8 cellular contexts compared by ENCODE assay signal in genomic region chr19:16627928-16628182, GRCh38. TPM values are rescaled to one million over a fixed set of nuclear protein-coding genes. Genes with fewer than 3 reads are reported as not detected.
DNase-seq lines count a peak whose midpoint lies in the region; ATAC-seq, FAIRE-seq and TF ChIP-seq lines count a peak whose summit lies in the region.

No MANE protein-coding gene starts in this region.

- H3K4me3 ChIP-seq in right atrium auricular region = peak overlapping the region; percentile 75 to 91
- H3K4me3 ChIP-seq in bronchial epithelial cell (ENCODE audit: low read depth, low read length) = peak overlapping the region; percentile 76
- peak overlapping the region; percentile 73 for H3K4me3 ChIP-seq in mucosa of stomach (ENCODE audit: low read length)
- peak overlapping the region; percentile 88 to 96 for H3K4me3 ChIP-seq in aorta (ENCODE audit: low read length in 2 of 2)

- 0 to 1% methylated on average over 24 to 38 of the region's 38 CpGs for whole genome bisulfite sequencing in aorta, 2 donors

- CTCF ChIA-PET in HEK293T (lab: Yijun Ruan, JAX) = no interaction called here

- H3K27me3 ChIP-seq in right atrium auricular region (no peaks in the 10 kb centered on the region), bronchial epithelial cell (ENCODE audit: control insufficient read depth, insufficient read depth, low read length) (no peaks in the 10 kb centered on the region), mucosa of stomach (ENCODE audit: control insufficient read depth, insufficient read depth, low read length) (no peaks in the 10 kb centered on the region), aorta (ENCODE audit: control insufficient read depth in 1 of 2, insufficient read depth in 2 of 2, low read length in 1 of 2) (no peaks in the 10 kb centered on the region)

- H3K9me3 ChIP-seq in right atrium auricular region = no peaks in the 10 kb centered on the region
- H3K9me3 ChIP-seq in mucosa of stomach (ENCODE audit: control insufficient read depth, low read length) = no peaks in the 10 kb centered on the region
- no peaks in the 10 kb centered on the region for H3K9me3 ChIP-seq in aorta (ENCODE audit: control insufficient read depth, low read length)

- H3K4me1 ChIP-seq in right atrium auricular region = peaks cover 0 to 50% of the 10 kb centered on the region in 2 donors
- peaks cover 13% of the 10 kb centered on the region for H3K4me1 ChIP-seq in mucosa of stomach (ENCODE audit: control insufficient read depth, insufficient read depth, low read length)
- H3K4me1 ChIP-seq in aorta (ENCODE audit: control insufficient read depth in 1 of 2, insufficient read depth in 2 of 2, low read length in 2 of 2) = no peaks in the 10 kb centered on the region

- TF ChIP-seq CTCF in right atrium auricular region (IDR thresholded peaks at IDR 0.05) = no peak
- no peak for TF ChIP-seq CTCF in bronchial epithelial cell (IDR thresholded peaks at IDR 0.05; ENCODE audit: insufficient read depth, low read length, severe bottlenecking)

- no peak for FAIRE-seq in bronchial epithelial cell (lab: Jason Lieb, UNC)

- DNase-seq in right atrium auricular region (ENCODE audit: low spot score) = no peak
- DNase-seq in Right ventricle myocardium superior = no peak
- DNase-seq in bronchial epithelial cell (ENCODE audit: low read depth) = no peak
- DNase-seq in aorta = no peak
- no peak for DNase-seq in foreskin melanocyte
- DNase-seq in HEK293T (ENCODE audit: extremely low spot score) = no peak

- ATAC-seq in Right ventricle myocardium superior (ENCODE audit: poor library complexity) (no peak), aorta (ENCODE audit: low FRiP score) (no peak), GM21825 (IDR thresholded peaks at IDR 0.05; ENCODE audit: unreplicated experiment) (no peak)

- H3K27ac ChIP-seq in right atrium auricular region = peak overlapping the region; percentile 84 to 100
- no peak overlapping the region for H3K27ac ChIP-seq in aorta (ENCODE audit: low read depth in 1 of 2, low read length in 2 of 2)

- POLR2A ChIA-PET in HEK293T (lab: Yijun Ruan, JAX) = interaction anchor here (0.6 to 3.9 kb wide), 15 partner anchors 9 to 147 kb away, joined by 3 to 20 read pairs (median 3); partner anchors contain the start of genes SLC35E1, SMIM7 and TMEM38A

- H3K36me3 ChIP-seq in right atrium auricular region (no peaks in the 10 kb centered on the region), bronchial epithelial cell (ENCODE audit: control insufficient read depth, insufficient read depth, low read length) (peaks cover 2% of the 10 kb centered on the region), mucosa of stomach (ENCODE audit: control insufficient read depth, insufficient read depth, low read length) (no peaks in the 10 kb centered on the region), aorta (ENCODE audit: control insufficient read depth in 1 of 2, insufficient read depth in 2 of 2, low read length in 1 of 2) (no peaks in the 10 kb centered on the region)

- H3K9ac ChIP-seq in mucosa of stomach (ENCODE audit: low read length) = peak overlapping the region; percentile 90

- intact Hi-C loops in Right ventricle myocardium superior (cut with DNase I) (loop anchor here (10.0 kb wide), 1 partner anchor 53 kb away; the partner anchor contains the start of gene SLC35E1), aorta (cut with DNase I) (loop anchor here in 1 of 2 donors (1.0 to 2.0 kb wide), 2 partner anchors 32 to 55 kb away; partner anchors contain the start of genes SLC35E1 and SMIM7)

TF ChIP-seq in HEK293T, 16 proteins besides CTCF, POLR2A, EP300 and RAD21:
- TF ChIP-seq SUZ12 (IDR thresholded peaks at IDR 0.05) = no peak
- TF ChIP-seq HDGF (IDR thresholded peaks at IDR 0.05; ENCODE audit: borderline replicate concordance) = no peak
- no peak for TF ChIP-seq ARNT (IDR thresholded peaks at IDR 0.05)
- no peak for TF ChIP-seq PKNOX1 (IDR thresholded peaks at IDR 0.05)
- no peak for TF ChIP-seq FOXA1 (IDR thresholded peaks at IDR 0.05)

RNA-seq across cellular contexts. Expression of gene MED26, which starts 0.1 kb away (rescaled TPM):
- 1 to 10 TPM; 5.2 to 5.9 TPM for total RNA-seq in right atrium auricular region
- 3.9 TPM for total RNA-seq in Right ventricle myocardium superior
- total RNA-seq in bronchial epithelial cell = 2.9 and 6.0 TPM in 2 replicates
- total RNA-seq in aorta = 1 to 10 TPM; 8.0 to 8.4 TPM
- 1 to 10 TPM in 1 of 2 donors, under 1 TPM in 1; 0.75 to 2.6 TPM for polyA plus RNA-seq in aorta

RNA-seq across cellular contexts. Expression of gene SMIM7, which starts 32.1 kb away (rescaled TPM):
- total RNA-seq in right atrium auricular region (10 to 100 TPM; 50.9 to 56.7 TPM), Right ventricle myocardium superior (27.5 TPM), bronchial epithelial cell (68.0 and 75.3 TPM in 2 replicates), aorta (10 to 100 TPM; 46.9 to 70.8 TPM)
- 100 to 1,000 TPM in 1 of 2 donors, 10 to 100 TPM in 1; 92.7 to 114 TPM for polyA plus RNA-seq in aorta

RNA-seq across cellular contexts. Expression of gene TMEM38A, which starts 33.1 kb away (rescaled TPM):
- 10 to 100 TPM; 12.1 to 14.5 TPM for total RNA-seq in right atrium auricular region
- total RNA-seq in Right ventricle myocardium superior = 44.6 TPM
- total RNA-seq in bronchial epithelial cell = 4.7 and 10.0 TPM in 2 replicates
- 1 to 10 TPM; 3.6 to 5.8 TPM for total RNA-seq in aorta
- polyA plus RNA-seq in aorta = 1 to 10 TPM; 3.7 to 8.5 TPM

RNA-seq across cellular contexts. Expression of gene SLC35E1, which starts 55.6 kb away (rescaled TPM):
- total RNA-seq in right atrium auricular region = 10 to 100 TPM; 27.5 to 34.9 TPM
- total RNA-seq in Right ventricle myocardium superior = 20.8 TPM
- 24.7 and 26.1 TPM in 2 replicates for total RNA-seq in bronchial epithelial cell
- 10 to 100 TPM; 33.9 to 37.7 TPM for total RNA-seq in aorta
- 10 to 100 TPM; 22.5 to 24.5 TPM for polyA plus RNA-seq in aorta

Comparison
In these comparisons a context has a peak if more than half of its experiments do, and no peak if none do; other contexts are left out.
1. H3K27ac ChIP-seq: peak in right atrium auricular region (2 of 2); none in aorta (0 of 2).
2. Peak in every context shown above with its lines, with median percentiles within 50 percentile points of each other: H3K4me3 ChIP-seq.